Comparison of ENCODE assay signal across 15 cellular contexts in genomic region chr7:30549933-30550493, GRCh38. TPM values are rescaled to one million over a fixed set of nuclear protein-coding genes. Genes with fewer than 3 reads are reported as not detected.
DNase-seq lines count a peak whose midpoint lies in the region; TF ChIP-seq lines count a peak whose summit lies in the region.
"Had no signal": no experiment of that assay in that cellular context is flagged by ENCODE, and none has a peak within 500 bp of the region (broad histone marks: within the 10 kb centered on the region; RNA-seq: fewer than 3 reads in every experiment).

No MANE protein-coding gene starts in this region.

- DNase-seq in DMS153 (lab: John Stamatoyannopoulos, UW): peak; percentile 40
- DNase-seq in DMS153 treated with DMSO at 0.1 percent for 48 hours (lab: John Stamatoyannopoulos, UW; ENCODE audit: unreplicated experiment): no peak
- peak in 1 of 2 experiments; percentile 19 for DNase-seq in PC-9
- peak; percentile 13 to 14 for DNase-seq in erythroblast (lab: John Stamatoyannopoulos, UW)
- DNase-seq in progenitor cell of endocrine pancreas (ENCODE audit: low spot score, unreplicated experiment): no peak
- DNase-seq in MV-4-11 (lab: John Stamatoyannopoulos, UW): no peak
- no peak for DNase-seq in SKM-1 treated with dmso at 0.1 percent for 144 hours (lab: John Stamatoyannopoulos, UW; ENCODE audit: unreplicated experiment)
- DNase-seq in EL: no peak
- DNase-seq: kidney, NCI-H524 treated with DMSO at 0.1 percent for 48 hours, nucleus accumbens had no signal

- TF ChIP-seq POLR2A in erythroblast (IDR thresholded peaks at IDR 0.05; ENCODE audit: low read length): no peak

- no peaks in the 10 kb centered on the region for H4K20me1 ChIP-seq in PC-9 (ENCODE audit: insufficient read depth)

- TF ChIP-seq CTCF in PC-9 (conservative IDR thresholded peaks at IDR 0.05): no peak
- TF ChIP-seq CTCF in progenitor cell of endocrine pancreas (IDR thresholded peaks at IDR 0.05; ENCODE audit: unreplicated experiment): no peak

- intact Hi-C loops in PC-9 (cut with micrococcal nuclease; ENCODE audit: unreplicated experiment): loop anchor here (2.0 to 5.0 kb wide), 3 partner anchors 43 to 388 kb away; partner anchors contain the start of gene GARS1

- no peak overlapping the region for H3K4me3 Mint-ChIP-seq in progenitor cell of endocrine pancreas (ENCODE audit: low read depth)

- no peaks in the 10 kb centered on the region for H3K9me2 ChIP-seq in PC-9 (ENCODE audit: insufficient read depth)

- H3K36me3 ChIP-seq in PC-9 (ENCODE audit: low read depth): no peaks in the 10 kb centered on the region
- H3K36me3 ChIP-seq: adrenal gland, thoracic aorta had no signal

- CTCF ChIA-PET in PC-9 (lab: Charles Lee): interaction anchor here (0.5 to 2.4 kb wide), 4 partner anchors 14 to 330 kb away, joined by 3 to 20 read pairs (median 6); no protein-coding TSS in a partner anchor

- no peak overlapping the region for H3K4me3 ChIP-seq in PC-9
- H3K4me3 ChIP-seq: adrenal gland, esophagus muscularis mucosa had no signal

- H3K36me3 Mint-ChIP-seq in progenitor cell of endocrine pancreas (ENCODE audit: insufficient read depth): peaks cover 4% of the 10 kb centered on the region

- H3K4me2 ChIP-seq in PC-9: peak overlapping the region; percentile 64; the same call in 1 of the 2 replicates
- H3K4me2 ChIP-seq: KMS-11 had no signal

- no peaks in the 10 kb centered on the region for H3K27me3 Mint-ChIP-seq in progenitor cell of endocrine pancreas

- peak overlapping the region; percentile 43 for H3K27ac Mint-ChIP-seq in progenitor cell of endocrine pancreas

- peaks cover 3% of the 10 kb centered on the region for H3K9me3 ChIP-seq in PC-9 (ENCODE audit: insufficient read depth, low read depth)
- H3K9me3 ChIP-seq: adrenal gland, esophagus muscularis mucosa, thoracic aorta had no signal

- peaks cover 32% of the 10 kb centered on the region for H3K4me1 ChIP-seq in PC-9 (replicated peaks; ENCODE audit: insufficient read depth)

- no peaks in the 10 kb centered on the region for H3K27me3 ChIP-seq in PC-9 (ENCODE audit: insufficient read depth, low read depth)
- H3K27me3 ChIP-seq: adrenal gland, esophagus muscularis mucosa had no signal

- POLR2A ChIA-PET in PC-9 (lab: Charles Lee; ENCODE audit: unreplicated experiment): interaction anchor here (0.6 to 0.7 kb wide), 3 partner anchors 44 to 219 kb away, joined by 3 to 7 read pairs (median 3); no protein-coding TSS in a partner anchor

- H3K79me2 ChIP-seq in PC-9 (ENCODE audit: low read depth): no peaks in the 10 kb centered on the region

- H3F3A ChIP-seq in PC-9 (ENCODE audit: insufficient read depth, low read depth): peaks cover 24% of the 10 kb centered on the region; the same call in 1 of the 2 replicates

- no peak overlapping the region for H2AFZ ChIP-seq in PC-9

- H3K9me3 Mint-ChIP-seq in progenitor cell of endocrine pancreas (ENCODE audit: low read depth): no peaks in the 10 kb centered on the region

- H3K27ac ChIP-seq in PC-9: 0 out of 2 replicates have a peak overlapping the region, but pooled peaks have one; percentile 79
- H3K27ac ChIP-seq: KMS-11 had no signal

- H3K4me1 Mint-ChIP-seq in progenitor cell of endocrine pancreas (ENCODE audit: low read depth): peaks cover 16% of the 10 kb centered on the region

- BruUV-seq in PC-9 (replicated peaks; lab: Mats Ljungman, UMichigan): no TSS peak

RNA-seq across cellular contexts. Expression of gene GARS1, which starts 44.7 kb away (rescaled TPM):
- 272 and 274 TPM in 2 replicates for total RNA-seq in PC-9 (2021)
- total RNA-seq in progenitor cell of endocrine pancreas: 117 and 141 TPM in 2 replicates

RNA-seq across cellular contexts. Expression of gene GGCT, which starts 45.4 kb away (rescaled TPM):
- total RNA-seq in PC-9 (2021) (151 and 162 TPM in 2 replicates), progenitor cell of endocrine pancreas (54.0 and 54.7 TPM in 2 replicates)

Comparison
In these comparisons a context has a peak if more than half of its experiments do, and no peak if none do; other contexts are left out.
1. DNase-seq: peak in DMS153 (single experiment) and erythroblast (2 of 2); none in DMS153 treated with DMSO at 0.1 percent for 48 hours (single experiment), progenitor cell of endocrine pancreas (single experiment), MV-4-11 (single experiment), SKM-1 treated with dmso at 0.1 percent for 144 hours (single experiment) and EL (single experiment).